Comparison of ENCODE assay signal across 29 cellular contexts in the genomic region with DNA sequence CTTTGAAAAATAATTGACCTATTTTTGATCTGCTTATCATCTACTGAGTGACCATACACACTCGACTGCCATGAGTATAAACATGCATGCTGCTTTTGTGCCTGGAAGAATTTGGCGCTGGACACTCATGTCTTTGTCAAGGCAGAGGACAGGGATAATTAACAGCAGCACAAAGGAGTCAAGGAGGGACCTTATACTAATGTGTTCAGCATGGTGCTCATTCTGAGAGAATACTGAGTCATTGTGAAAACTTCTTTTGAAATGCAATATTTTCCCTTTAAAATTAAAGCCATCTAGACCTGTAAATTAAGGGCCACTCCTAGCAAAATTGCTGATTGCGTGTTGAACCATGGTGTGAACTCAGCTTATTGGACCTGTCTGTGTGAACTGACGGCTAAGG.
DNase-seq lines count a peak whose midpoint lies in the region; ATAC-seq lines count a peak whose summit lies in the region.
"Had no signal": no experiment of that assay in that cellular context is flagged by ENCODE, and none has a peak within 500 bp of the region (broad histone marks: within the 10 kb centered on the region; RNA-seq: fewer than 3 reads in every experiment).

No MANE protein-coding gene starts in this region.

- no peaks in the 10 kb centered on the region for H3K9me3 Mint-ChIP-seq in activated CD4-positive, alpha-beta T cell treated with anti-CD3 and anti-CD28 coated beads for 36 hours (ENCODE audit: low read depth)
- H3K9me3 Mint-ChIP-seq in activated T-helper 17 cell treated with anti-CD3 and anti-CD28 coated beads, Interleukin-2, amount 50 U/mL, for 72 hours, result no peaks in the 10 kb centered on the region
- H3K9me3 Mint-ChIP-seq: activated CD4-positive, alpha-beta T cell treated with anti-CD3 and anti-CD28 coated beads, Interleukin-2, amount 10 ng/mL, durations not matched to agents 24 days and 14 days; CD4-positive, alpha-beta T cell; natural killer cell had no signal

- no peaks in the 10 kb centered on the region for H3K4me1 Mint-ChIP-seq in activated CD4-positive, alpha-beta T cell treated with anti-CD3 and anti-CD28 coated beads for 36 hours
- H3K4me1 Mint-ChIP-seq in activated T-helper 17 cell treated with anti-CD3 and anti-CD28 coated beads, Interleukin-2, amount 50 U/mL, for 72 hours, result no peaks in the 10 kb centered on the region
- H3K4me1 Mint-ChIP-seq: activated CD4-positive, alpha-beta T cell treated with anti-CD3 and anti-CD28 coated beads, Interleukin-2, amount 10 ng/mL, durations not matched to agents 24 days and 14 days; natural killer cell had no signal

- peaks cover 7% of the 10 kb centered on the region for H3K36me3 Mint-ChIP-seq in activated CD4-positive, alpha-beta T cell treated with anti-CD3 and anti-CD28 coated beads for 36 hours (ENCODE audit: low read depth)
- H3K36me3 Mint-ChIP-seq in activated T-helper 17 cell treated with anti-CD3 and anti-CD28 coated beads, Interleukin-2, amount 50 U/mL, for 72 hours (ENCODE audit: low read depth), result peaks cover 39% of the 10 kb centered on the region
- H3K36me3 Mint-ChIP-seq: natural killer cell had no signal

- peak overlapping the region; percentile 21 for H3K27ac ChIP-seq in substantia nigra (ENCODE audit: low read depth, low read length, poor library complexity, severe bottlenecking)
- H3K27ac ChIP-seq: 22Rv1, brain microvascular endothelial cell, heart right ventricle, lower lobe of right lung, thoracic aorta, vagina had no signal

- H3K27me3 Mint-ChIP-seq in activated CD4-positive, alpha-beta T cell treated with anti-CD3 and anti-CD28 coated beads for 36 hours, result peaks cover 10% of the 10 kb centered on the region
- H3K27me3 Mint-ChIP-seq in activated T-helper 17 cell treated with anti-CD3 and anti-CD28 coated beads, Interleukin-2, amount 50 U/mL, for 72 hours, result peaks cover 11% of the 10 kb centered on the region

- H3K4me3 Mint-ChIP-seq in activated CD4-positive, alpha-beta T cell treated with anti-CD3 and anti-CD28 coated beads for 36 hours, result no peak overlapping the region
- no peak overlapping the region for H3K4me3 Mint-ChIP-seq in activated T-helper 17 cell treated with anti-CD3 and anti-CD28 coated beads, Interleukin-2, amount 50 U/mL, for 72 hours
- H3K4me3 Mint-ChIP-seq: activated CD4-positive, alpha-beta T cell treated with anti-CD3 and anti-CD28 coated beads, Interleukin-2, amount 10 ng/mL, durations not matched to agents 24 days and 14 days; CD4-positive, alpha-beta T cell; natural killer cell had no signal

- peak; percentile 53 for ATAC-seq in activated CD4-positive, alpha-beta T cell treated with anti-CD3 and anti-CD28 coated beads for 36 hours
- peak; percentile 59 for ATAC-seq in HG02678 (IDR thresholded peaks at IDR 0.05; ENCODE audit: unreplicated experiment)
- ATAC-seq in activated T-helper 17 cell treated with anti-CD3 and anti-CD28 coated beads, Interleukin-2, amount 50 U/mL, for 72 hours (replicated peaks), result peak; percentile 43
- ATAC-seq: heart right ventricle; lower lobe of right lung; natural killer cell; Panc1; stimulated activated naive CD8-positive, alpha-beta T cell treated with anti-CD3 and anti-CD28 coated beads, Interleukin-15, Interleukin-2, amounts not matched to agents 100 U/mL and 50 U/mL, for 24 hours had no signal

- intact Hi-C loops in activated CD4-positive, alpha-beta T cell treated with anti-CD3 and anti-CD28 coated beads for 36 hours (cut with DNase I, micrococcal nuclease), result no loop called here

- POLR2A ChIA-PET in activated CD4-positive, alpha-beta T cell treated with anti-CD3 and anti-CD28 coated beads for 36 hours (lab: Charles Lee), result no interaction called here

- H3K27ac Mint-ChIP-seq in activated CD4-positive, alpha-beta T cell treated with anti-CD3 and anti-CD28 coated beads for 36 hours, result no peak overlapping the region
- no peak overlapping the region for H3K27ac Mint-ChIP-seq in activated T-helper 17 cell treated with anti-CD3 and anti-CD28 coated beads, Interleukin-2, amount 50 U/mL, for 72 hours
- H3K27ac Mint-ChIP-seq: activated CD4-positive, alpha-beta T cell treated with anti-CD3 and anti-CD28 coated beads, Interleukin-2, amount 10 ng/mL, durations not matched to agents 24 days and 14 days; CD4-positive, alpha-beta T cell; natural killer cell had no signal

- DNase-seq in activated CD4-positive, alpha-beta T cell treated with anti-CD3 and anti-CD28 coated beads for 36 hours, result no peak
- DNase-seq in activated CD4-positive, alpha-beta T cell treated with anti-CD3 and anti-CD28 coated beads, Interleukin-2, amount 50 U/mL, for 4 hours, result no peak
- DNase-seq in substantia nigra (lab: John Stamatoyannopoulos, UW) (no peak), dedifferentiated amniotic fluid mesenchymal stem cell (ENCODE audit: extremely low spot score) (no peak), NCI-H1417 treated with DMSO at 0.1 percent for 48 hours (lab: John Stamatoyannopoulos, UW) (no peak), NCI-H2196 (lab: John Stamatoyannopoulos, UW; ENCODE audit: unreplicated experiment) (no peak)
- DNase-seq: activated CD4-positive, alpha-beta T cell treated with anti-CD3 and anti-CD28 coated beads, Interleukin-2, amount 10 ng/mL, durations not matched to agents 24 days and 14 days; activated naive CD4-positive, alpha-beta T cell treated with Interleukin-2 at 50 U/mL for 16 hours; activated T-cell treated with anti-CD3 and anti-CD28 coated beads, Interleukin-2, amount 50 U/mL, for 48 hours; AML-193; brain microvascular endothelial cell; CD4-positive, alpha-beta T cell; H7; heart right ventricle; lower lobe of right lung; natural killer cell; NCI-H1048; NCI-H1694 treated with DMSO at 0.1 percent for 48 hours; NCI-H2171 treated with DMSO at 0.1 percent for 48 hours; NCI-H526; occipital lobe; SHP77; stimulated activated naive CD8-positive, alpha-beta T cell treated with anti-CD3 and anti-CD28 coated beads, Interleukin-15, Interleukin-2, amounts not matched to agents 100 U/mL and 50 U/mL, for 24 hours had no signal

- CTCF ChIA-PET in activated CD4-positive, alpha-beta T cell treated with anti-CD3 and anti-CD28 coated beads for 36 hours (lab: Charles Lee), result no interaction called here
